14 cellular contexts compared by ENCODE assay signal in the genomic region with DNA sequence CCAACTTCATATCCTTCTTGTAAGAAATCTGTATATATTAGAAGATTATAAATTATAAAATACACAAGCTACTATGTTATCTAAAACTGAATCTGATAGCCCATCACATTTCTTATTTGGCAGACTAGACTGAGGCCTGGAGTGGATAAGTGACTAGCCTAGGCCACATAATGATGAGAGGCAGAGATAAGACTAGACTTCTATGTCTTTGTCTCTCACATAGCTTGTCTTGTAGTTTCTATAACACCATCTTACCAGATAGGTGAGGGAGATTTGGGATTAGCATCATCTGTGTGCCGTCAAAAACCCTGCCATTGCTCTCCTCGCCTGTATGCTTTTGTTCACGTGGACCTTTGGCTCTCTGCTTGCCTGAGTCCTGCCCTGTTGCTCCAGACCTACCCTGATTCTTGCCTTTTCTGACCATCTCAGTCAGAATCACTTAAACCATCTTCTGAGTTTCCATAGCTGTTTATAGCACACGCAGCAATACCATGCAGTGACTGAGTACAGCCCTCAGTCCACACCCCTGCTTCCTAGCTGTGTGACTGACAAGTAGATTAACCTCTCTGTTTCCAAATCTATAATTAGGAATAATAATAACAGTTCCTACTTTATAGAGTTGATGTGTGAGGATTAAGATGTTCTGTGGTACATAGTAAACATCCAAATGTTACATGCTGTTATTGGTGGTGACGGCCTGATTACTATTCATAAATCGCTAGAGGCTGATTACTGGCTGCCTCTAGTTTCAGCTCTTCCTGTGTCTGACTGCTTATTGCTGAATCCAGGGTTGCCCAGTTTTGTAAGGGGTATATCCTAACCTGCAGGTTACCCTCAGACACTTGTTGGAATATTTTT. TPM values are rescaled to one million over a fixed set of nuclear protein-coding genes. Genes with fewer than 3 reads are reported as not detected.
DNase-seq lines count a peak whose midpoint lies in the region; ATAC-seq, FAIRE-seq and TF ChIP-seq lines count a peak whose summit lies in the region.
"Had no signal": no experiment of that assay in that cellular context is flagged by ENCODE, and none has a peak within 500 bp of the region (broad histone marks: within the 10 kb centered on the region; RNA-seq: fewer than 3 reads in every experiment).

No MANE protein-coding gene starts in this region.

- H3K9me3 ChIP-seq in kidney (ENCODE audit: control insufficient read depth in 1 of 2, low read length in 2 of 2) (no peaks in the 10 kb centered on the region), subcutaneous abdominal adipose tissue (ENCODE audit: control insufficient read depth in 5 of 5, low read length in 5 of 5) (no peaks in the 10 kb centered on the region)
- H3K9me3 ChIP-seq: thoracic aorta had no signal

- H3K4me1 ChIP-seq in kidney (ENCODE audit: control insufficient read depth in 1 of 2, insufficient read depth in 1 of 2, low read depth in 1 of 2, low read length in 2 of 2): peaks cover 39 to 48% of the 10 kb centered on the region in 2 donors
- H3K4me1 ChIP-seq in subcutaneous abdominal adipose tissue (ENCODE audit: control insufficient read depth in 5 of 5, insufficient read depth in 5 of 5, low read length in 5 of 5): peaks cover 1 to 53% (median 34%) of the 10 kb centered on the region in 5 donors

- TF ChIP-seq CTCF in kidney (IDR thresholded peaks at IDR 0.05; ENCODE audit: borderline replicate concordance, extremely low read depth, insufficient read depth): no peak

- no peaks in the 10 kb centered on the region for H3K9me3 Mint-ChIP-seq in activated naive CD4-positive, alpha-beta T cell treated with anti-CD3 and anti-CD28 coated beads, Interleukin-2, amount 50 U/mL, for 24 hours
- H3K9me3 Mint-ChIP-seq in activated CD4-positive, alpha-beta memory T cell treated with anti-CD3 and anti-CD28 coated beads for 36 hours: no peaks in the 10 kb centered on the region

- FAIRE-seq in kidney (lab: Jason Lieb, UNC): no peak
- FAIRE-seq: endometrium, HTR-8/SVneo had no signal

- H3K27ac Mint-ChIP-seq in activated naive CD4-positive, alpha-beta T cell treated with anti-CD3 and anti-CD28 coated beads, Interleukin-2, amount 50 U/mL, for 24 hours: peak overlapping the region; percentile 38
- peak overlapping the region; percentile 18 for H3K27ac Mint-ChIP-seq in activated CD4-positive, alpha-beta memory T cell treated with anti-CD3 and anti-CD28 coated beads for 36 hours

- H3K4me3 ChIP-seq in kidney (ENCODE audit: low read length in 2 of 2): peak overlapping the region in 1 of 2 donors; percentile 32
- no peak overlapping the region for H3K4me3 ChIP-seq in subcutaneous abdominal adipose tissue (ENCODE audit: low read depth in 1 of 5, low read length in 5 of 5)
- H3K4me3 ChIP-seq: SK-N-MC, thoracic aorta had no signal

- CTCF ChIA-PET in activated CD4-positive, alpha-beta memory T cell treated with anti-CD3 and anti-CD28 coated beads for 36 hours (lab: Charles Lee): interaction anchor here (1.5 to 2.3 kb wide), 2 partner anchors 9 to 13 kb away, joined by 5 to 10 read pairs; no protein-coding TSS in a partner anchor

- H3K27me3 ChIP-seq in subcutaneous abdominal adipose tissue (ENCODE audit: control insufficient read depth in 5 of 5, insufficient read depth in 4 of 5, low read length in 5 of 5): no peaks in the 10 kb centered on the region

- intact Hi-C loops in activated CD4-positive, alpha-beta memory T cell treated with anti-CD3 and anti-CD28 coated beads for 36 hours (cut with micrococcal nuclease): loop anchor here (2.0 kb wide), 2 partner anchors 43 to 51 kb away; a partner anchor contains a TSS
- intact Hi-C loops in kidney (cut with DNase I): no loop called here

- peaks cover 72% of the 10 kb centered on the region for H3K4me1 Mint-ChIP-seq in activated naive CD4-positive, alpha-beta T cell treated with anti-CD3 and anti-CD28 coated beads, Interleukin-2, amount 50 U/mL, for 24 hours
- H3K4me1 Mint-ChIP-seq in activated CD4-positive, alpha-beta memory T cell treated with anti-CD3 and anti-CD28 coated beads for 36 hours (ENCODE audit: low read depth): peaks cover 55% of the 10 kb centered on the region

- POLR2A ChIA-PET in activated CD4-positive, alpha-beta memory T cell treated with anti-CD3 and anti-CD28 coated beads for 36 hours (lab: Charles Lee): interaction anchor here (1.3 kb wide), 2 partner anchors 39 to 50 kb away, joined by 4 read pairs; a partner anchor contains a TSS

- ATAC-seq in HG02798 (IDR thresholded peaks at IDR 0.05; ENCODE audit: poor library complexity, unreplicated experiment) (no peak), GM18519 (IDR thresholded peaks at IDR 0.05; ENCODE audit: low FRiP score, unreplicated experiment) (no peak)

- peak overlapping the region; percentile 27 for H3K4me3 Mint-ChIP-seq in activated naive CD4-positive, alpha-beta T cell treated with anti-CD3 and anti-CD28 coated beads, Interleukin-2, amount 50 U/mL, for 24 hours
- H3K4me3 Mint-ChIP-seq in activated CD4-positive, alpha-beta memory T cell treated with anti-CD3 and anti-CD28 coated beads for 36 hours: no peak overlapping the region
- H3K4me3 Mint-ChIP-seq: brain had no signal

- H3K27me3 Mint-ChIP-seq in activated naive CD4-positive, alpha-beta T cell treated with anti-CD3 and anti-CD28 coated beads, Interleukin-2, amount 50 U/mL, for 24 hours: no peaks in the 10 kb centered on the region
- no peaks in the 10 kb centered on the region for H3K27me3 Mint-ChIP-seq in activated CD4-positive, alpha-beta memory T cell treated with anti-CD3 and anti-CD28 coated beads for 36 hours
- H3K27me3 Mint-ChIP-seq: brain had no signal

- H3K36me3 Mint-ChIP-seq in activated naive CD4-positive, alpha-beta T cell treated with anti-CD3 and anti-CD28 coated beads, Interleukin-2, amount 50 U/mL, for 24 hours: no peaks in the 10 kb centered on the region
- no peaks in the 10 kb centered on the region for H3K36me3 Mint-ChIP-seq in activated CD4-positive, alpha-beta memory T cell treated with anti-CD3 and anti-CD28 coated beads for 36 hours
- H3K36me3 Mint-ChIP-seq: brain had no signal

- no peak overlapping the region for H3K9ac ChIP-seq in kidney (ENCODE audit: low read length in 2 of 2)
- peak overlapping the region in 1 of 5 donors; percentile 8 for H3K9ac ChIP-seq in subcutaneous abdominal adipose tissue (ENCODE audit: low read length in 5 of 5)

- DNase-seq in activated naive CD4-positive, alpha-beta T cell (lab: John Stamatoyannopoulos, UW): no peak
- no peak for DNase-seq in activated CD4-positive, alpha-beta memory T cell treated with anti-CD3 and anti-CD28 coated beads for 36 hours
- no peak for DNase-seq in kidney
- DNase-seq in amniotic stem cell (lab: John Stamatoyannopoulos, UW): no peak
- DNase-seq: NCI-H2171 treated with DMSO at 0.1 percent for 48 hours had no signal

- H3K36me3 ChIP-seq in kidney (ENCODE audit: control insufficient read depth in 1 of 2, insufficient read depth in 2 of 2, low read length in 2 of 2): no peaks in the 10 kb centered on the region
- no peaks in the 10 kb centered on the region for H3K36me3 ChIP-seq in subcutaneous abdominal adipose tissue (ENCODE audit: control insufficient read depth in 5 of 5, insufficient read depth in 5 of 5, low read length in 5 of 5)
- H3K36me3 ChIP-seq: thoracic aorta had no signal

- H3K27ac ChIP-seq in kidney (ENCODE audit: low read depth in 2 of 2, low read length in 2 of 2) (peak overlapping the region; percentile 27 to 72), subcutaneous abdominal adipose tissue (ENCODE audit: low read depth, low read length) (peak overlapping the region; percentile 33)
- H3K27ac ChIP-seq: SK-N-MC, thoracic aorta had no signal

RNA-seq across cellular contexts. Expression of a gene that starts 49.7 kb away (rescaled TPM):
- 10 to 100 TPM; 20.8 to 21.2 TPM for total RNA-seq in activated CD4-positive, alpha-beta memory T cell treated with anti-CD3 and anti-CD28 coated beads for 36 hours
- total RNA-seq in kidney: 37.5 TPM
- polyA plus RNA-seq in kidney (ENCODE audit: insufficient read depth, low read depth, low replicate concordance): 20.3 TPM
